1 cellular context compared by ENCODE assay signal in the genomic region with DNA sequence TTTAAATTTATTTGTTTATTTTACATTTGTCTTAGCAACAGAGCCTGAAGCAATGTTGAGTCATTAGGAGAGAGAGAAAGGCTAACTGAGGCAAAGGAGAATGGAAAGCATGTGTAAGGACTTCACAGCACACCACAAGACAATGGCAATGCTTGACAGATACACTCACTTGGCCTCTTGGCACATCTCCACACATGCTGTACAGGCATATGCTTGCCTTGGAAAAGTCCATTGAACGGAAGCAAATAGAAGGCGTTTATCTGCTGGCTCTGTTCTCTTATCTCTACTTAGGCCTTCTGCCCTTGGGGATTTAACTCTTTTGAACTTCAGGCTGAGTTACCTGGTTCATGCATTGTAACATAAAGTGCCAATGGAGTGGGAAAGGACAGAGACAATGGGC.
A peak's percentile ranks its signal among the peaks of the same experiment; 100 is the strongest.
TF ChIP-seq lines count a peak whose summit lies in the region.

No MANE protein-coding gene starts in this region.

TF ChIP-seq in K562, 482 proteins besides CTCF, POLR2A, EP300 and RAD21 (continued from another document and continues in another):
- TF ChIP-seq, protein P1, sequence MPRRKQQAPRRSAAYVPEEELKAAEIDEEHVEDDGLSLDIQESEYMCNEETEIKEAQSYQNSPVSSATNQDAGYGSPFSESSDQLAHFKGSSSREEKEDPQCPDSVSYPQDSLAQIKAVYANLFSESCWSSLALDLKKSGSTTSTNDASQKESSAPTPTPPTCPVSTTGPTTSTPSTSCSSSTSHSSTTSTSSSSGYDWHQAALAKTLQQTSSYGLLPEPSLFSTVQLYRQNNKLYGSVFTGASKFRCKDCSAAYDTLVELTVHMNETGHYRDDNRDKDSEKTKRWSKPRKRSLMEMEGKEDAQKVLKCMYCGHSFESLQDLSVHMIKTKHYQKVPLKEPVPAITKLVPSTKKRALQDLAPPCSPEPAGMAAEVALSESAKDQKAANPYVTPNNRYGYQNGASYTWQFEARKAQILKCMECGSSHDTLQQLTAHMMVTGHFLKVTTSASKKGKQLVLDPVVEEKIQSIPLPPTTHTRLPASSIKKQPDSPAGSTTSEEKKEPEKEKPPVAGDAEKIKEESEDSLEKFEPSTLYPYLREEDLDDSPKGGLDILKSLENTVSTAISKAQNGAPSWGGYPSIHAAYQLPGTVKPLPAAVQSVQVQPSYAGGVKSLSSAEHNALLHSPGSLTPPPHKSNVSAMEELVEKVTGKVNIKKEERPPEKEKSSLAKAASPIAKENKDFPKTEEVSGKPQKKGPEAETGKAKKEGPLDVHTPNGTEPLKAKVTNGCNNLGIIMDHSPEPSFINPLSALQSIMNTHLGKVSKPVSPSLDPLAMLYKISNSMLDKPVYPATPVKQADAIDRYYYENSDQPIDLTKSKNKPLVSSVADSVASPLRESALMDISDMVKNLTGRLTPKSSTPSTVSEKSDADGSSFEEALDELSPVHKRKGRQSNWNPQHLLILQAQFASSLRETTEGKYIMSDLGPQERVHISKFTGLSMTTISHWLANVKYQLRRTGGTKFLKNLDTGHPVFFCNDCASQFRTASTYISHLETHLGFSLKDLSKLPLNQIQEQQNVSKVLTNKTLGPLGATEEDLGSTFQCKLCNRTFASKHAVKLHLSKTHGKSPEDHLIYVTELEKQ (CRISPR knock-in tag; IDR thresholded peaks at IDR 0.05) = no peak
- TF ChIP-seq, protein P2, sequence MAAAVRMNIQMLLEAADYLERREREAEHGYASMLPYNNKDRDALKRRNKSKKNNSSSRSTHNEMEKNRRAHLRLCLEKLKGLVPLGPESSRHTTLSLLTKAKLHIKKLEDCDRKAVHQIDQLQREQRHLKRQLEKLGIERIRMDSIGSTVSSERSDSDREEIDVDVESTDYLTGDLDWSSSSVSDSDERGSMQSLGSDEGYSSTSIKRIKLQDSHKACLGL (CRISPR knock-in tag; IDR thresholded peaks at IDR 0.05; ENCODE audit: borderline replicate concordance, poor library complexity, severe bottlenecking) = no peak
- TF ChIP-seq, protein P3, sequence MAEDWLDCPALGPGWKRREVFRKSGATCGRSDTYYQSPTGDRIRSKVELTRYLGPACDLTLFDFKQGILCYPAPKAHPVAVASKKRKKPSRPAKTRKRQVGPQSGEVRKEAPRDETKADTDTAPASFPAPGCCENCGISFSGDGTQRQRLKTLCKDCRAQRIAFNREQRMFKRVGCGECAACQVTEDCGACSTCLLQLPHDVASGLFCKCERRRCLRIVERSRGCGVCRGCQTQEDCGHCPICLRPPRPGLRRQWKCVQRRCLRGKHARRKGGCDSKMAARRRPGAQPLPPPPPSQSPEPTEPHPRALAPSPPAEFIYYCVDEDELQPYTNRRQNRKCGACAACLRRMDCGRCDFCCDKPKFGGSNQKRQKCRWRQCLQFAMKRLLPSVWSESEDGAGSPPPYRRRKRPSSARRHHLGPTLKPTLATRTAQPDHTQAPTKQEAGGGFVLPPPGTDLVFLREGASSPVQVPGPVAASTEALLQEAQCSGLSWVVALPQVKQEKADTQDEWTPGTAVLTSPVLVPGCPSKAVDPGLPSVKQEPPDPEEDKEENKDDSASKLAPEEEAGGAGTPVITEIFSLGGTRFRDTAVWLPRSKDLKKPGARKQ (CRISPR knock-in tag; IDR thresholded peaks at IDR 0.05) = no peak
- TF ChIP-seq ZFPM2 (CRISPR knock-in tag; IDR thresholded peaks at IDR 0.05) (no peak), SMARCB1 (IDR thresholded peaks at IDR 0.05; ENCODE audit: insufficient read length, low read depth) (no peak), ZNF232 (CRISPR knock-in tag; IDR thresholded peaks at IDR 0.05) (no peak), HDAC1 (IDR thresholded peaks at IDR 0.05) (peak in 1 of 2 experiments; percentile 49; a peak in 1 of 4 replicates), ZNF644 (tag; IDR thresholded peaks at IDR 0.05; ENCODE audit: low read depth) (no peak), ESRRA (IDR thresholded peaks at IDR 0.05; ENCODE audit: borderline replicate concordance, low read depth) (peak; percentile 84; the same call in 1 of the 2 replicates), ZNF12 (CRISPR knock-in tag; IDR thresholded peaks at IDR 0.05) (no peak), ZNF324 (CRISPR knock-in tag; IDR thresholded peaks at IDR 0.05) (no peak), ZKSCAN1 (IDR thresholded peaks at IDR 0.05; ENCODE audit: low read depth, low read length) (no peak), ZNF3 (CRISPR knock-in tag; IDR thresholded peaks at IDR 0.05) (no peak), PPARD (CRISPR knock-in tag; IDR thresholded peaks at IDR 0.05) (no peak), PCBP1 (IDR thresholded peaks at IDR 0.05; ENCODE audit: low read depth, low read length, poor library complexity, severe bottlenecking) (no peak), NONO (IDR thresholded peaks at IDR 0.05; ENCODE audit: low read depth in 2 of 2, low read length in 1 of 2) (no peak), ARID1B (IDR thresholded peaks at IDR 0.05) (peak; percentile 83), ZNF584 (CRISPR knock-in tag; IDR thresholded peaks at IDR 0.05; ENCODE audit: low read depth) (no peak), RAD51 (IDR thresholded peaks at IDR 0.05; ENCODE audit: borderline replicate concordance, low read depth) (no peak)
- TF ChIP-seq, protein P4, sequence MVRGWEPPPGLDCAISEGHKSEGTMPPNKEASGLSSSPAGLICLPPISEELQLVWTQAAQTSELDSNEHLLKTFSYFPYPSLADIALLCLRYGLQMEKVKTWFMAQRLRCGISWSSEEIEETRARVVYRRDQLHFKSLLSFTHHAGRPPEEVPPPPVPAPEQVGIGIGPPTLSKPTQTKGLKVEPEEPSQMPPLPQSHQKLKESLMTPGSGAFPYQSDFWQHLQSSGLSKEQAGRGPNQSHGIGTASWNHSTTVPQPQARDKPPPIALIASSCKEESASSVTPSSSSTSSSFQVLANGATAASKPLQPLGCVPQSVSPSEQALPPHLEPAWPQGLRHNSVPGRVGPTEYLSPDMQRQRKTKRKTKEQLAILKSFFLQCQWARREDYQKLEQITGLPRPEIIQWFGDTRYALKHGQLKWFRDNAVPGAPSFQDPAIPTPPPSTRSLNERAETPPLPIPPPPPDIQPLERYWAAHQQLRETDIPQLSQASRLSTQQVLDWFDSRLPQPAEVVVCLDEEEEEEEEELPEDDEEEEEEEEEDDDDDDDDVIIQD (CRISPR knock-in tag; IDR thresholded peaks at IDR 0.05) = no peak
- TF ChIP-seq, protein P5, sequence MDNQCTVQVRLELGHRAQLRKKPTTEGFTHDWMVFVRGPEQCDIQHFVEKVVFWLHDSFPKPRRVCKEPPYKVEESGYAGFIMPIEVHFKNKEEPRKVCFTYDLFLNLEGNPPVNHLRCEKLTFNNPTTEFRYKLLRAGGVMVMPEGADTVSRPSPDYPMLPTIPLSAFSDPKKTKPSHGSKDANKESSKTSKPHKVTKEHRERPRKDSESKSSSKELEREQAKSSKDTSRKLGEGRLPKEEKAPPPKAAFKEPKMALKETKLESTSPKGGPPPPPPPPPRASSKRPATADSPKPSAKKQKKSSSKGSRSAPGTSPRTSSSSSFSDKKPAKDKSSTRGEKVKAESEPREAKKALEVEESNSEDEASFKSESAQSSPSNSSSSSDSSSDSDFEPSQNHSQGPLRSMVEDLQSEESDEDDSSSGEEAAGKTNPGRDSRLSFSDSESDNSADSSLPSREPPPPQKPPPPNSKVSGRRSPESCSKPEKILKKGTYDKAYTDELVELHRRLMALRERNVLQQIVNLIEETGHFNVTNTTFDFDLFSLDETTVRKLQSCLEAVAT (IDR thresholded peaks at IDR 0.05) = no peak
- TF ChIP-seq, protein P6, sequence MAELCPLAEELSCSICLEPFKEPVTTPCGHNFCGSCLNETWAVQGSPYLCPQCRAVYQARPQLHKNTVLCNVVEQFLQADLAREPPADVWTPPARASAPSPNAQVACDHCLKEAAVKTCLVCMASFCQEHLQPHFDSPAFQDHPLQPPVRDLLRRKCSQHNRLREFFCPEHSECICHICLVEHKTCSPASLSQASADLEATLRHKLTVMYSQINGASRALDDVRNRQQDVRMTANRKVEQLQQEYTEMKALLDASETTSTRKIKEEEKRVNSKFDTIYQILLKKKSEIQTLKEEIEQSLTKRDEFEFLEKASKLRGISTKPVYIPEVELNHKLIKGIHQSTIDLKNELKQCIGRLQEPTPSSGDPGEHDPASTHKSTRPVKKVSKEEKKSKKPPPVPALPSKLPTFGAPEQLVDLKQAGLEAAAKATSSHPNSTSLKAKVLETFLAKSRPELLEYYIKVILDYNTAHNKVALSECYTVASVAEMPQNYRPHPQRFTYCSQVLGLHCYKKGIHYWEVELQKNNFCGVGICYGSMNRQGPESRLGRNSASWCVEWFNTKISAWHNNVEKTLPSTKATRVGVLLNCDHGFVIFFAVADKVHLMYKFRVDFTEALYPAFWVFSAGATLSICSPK (IDR thresholded peaks at IDR 0.05; ENCODE audit: borderline replicate concordance) = no peak
- TF ChIP-seq, protein P7, sequence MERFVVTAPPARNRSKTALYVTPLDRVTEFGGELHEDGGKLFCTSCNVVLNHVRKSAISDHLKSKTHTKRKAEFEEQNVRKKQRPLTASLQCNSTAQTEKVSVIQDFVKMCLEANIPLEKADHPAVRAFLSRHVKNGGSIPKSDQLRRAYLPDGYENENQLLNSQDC (CRISPR knock-in tag; IDR thresholded peaks at IDR 0.05) = no peak
- TF ChIP-seq, protein P8, sequence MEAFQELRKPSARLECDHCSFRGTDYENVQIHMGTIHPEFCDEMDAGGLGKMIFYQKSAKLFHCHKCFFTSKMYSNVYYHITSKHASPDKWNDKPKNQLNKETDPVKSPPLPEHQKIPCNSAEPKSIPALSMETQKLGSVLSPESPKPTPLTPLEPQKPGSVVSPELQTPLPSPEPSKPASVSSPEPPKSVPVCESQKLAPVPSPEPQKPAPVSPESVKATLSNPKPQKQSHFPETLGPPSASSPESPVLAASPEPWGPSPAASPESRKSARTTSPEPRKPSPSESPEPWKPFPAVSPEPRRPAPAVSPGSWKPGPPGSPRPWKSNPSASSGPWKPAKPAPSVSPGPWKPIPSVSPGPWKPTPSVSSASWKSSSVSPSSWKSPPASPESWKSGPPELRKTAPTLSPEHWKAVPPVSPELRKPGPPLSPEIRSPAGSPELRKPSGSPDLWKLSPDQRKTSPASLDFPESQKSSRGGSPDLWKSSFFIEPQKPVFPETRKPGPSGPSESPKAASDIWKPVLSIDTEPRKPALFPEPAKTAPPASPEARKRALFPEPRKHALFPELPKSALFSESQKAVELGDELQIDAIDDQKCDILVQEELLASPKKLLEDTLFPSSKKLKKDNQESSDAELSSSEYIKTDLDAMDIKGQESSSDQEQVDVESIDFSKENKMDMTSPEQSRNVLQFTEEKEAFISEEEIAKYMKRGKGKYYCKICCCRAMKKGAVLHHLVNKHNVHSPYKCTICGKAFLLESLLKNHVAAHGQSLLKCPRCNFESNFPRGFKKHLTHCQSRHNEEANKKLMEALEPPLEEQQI (IDR thresholded peaks at IDR 0.05) = no peak
- TF ChIP-seq, protein P9, sequence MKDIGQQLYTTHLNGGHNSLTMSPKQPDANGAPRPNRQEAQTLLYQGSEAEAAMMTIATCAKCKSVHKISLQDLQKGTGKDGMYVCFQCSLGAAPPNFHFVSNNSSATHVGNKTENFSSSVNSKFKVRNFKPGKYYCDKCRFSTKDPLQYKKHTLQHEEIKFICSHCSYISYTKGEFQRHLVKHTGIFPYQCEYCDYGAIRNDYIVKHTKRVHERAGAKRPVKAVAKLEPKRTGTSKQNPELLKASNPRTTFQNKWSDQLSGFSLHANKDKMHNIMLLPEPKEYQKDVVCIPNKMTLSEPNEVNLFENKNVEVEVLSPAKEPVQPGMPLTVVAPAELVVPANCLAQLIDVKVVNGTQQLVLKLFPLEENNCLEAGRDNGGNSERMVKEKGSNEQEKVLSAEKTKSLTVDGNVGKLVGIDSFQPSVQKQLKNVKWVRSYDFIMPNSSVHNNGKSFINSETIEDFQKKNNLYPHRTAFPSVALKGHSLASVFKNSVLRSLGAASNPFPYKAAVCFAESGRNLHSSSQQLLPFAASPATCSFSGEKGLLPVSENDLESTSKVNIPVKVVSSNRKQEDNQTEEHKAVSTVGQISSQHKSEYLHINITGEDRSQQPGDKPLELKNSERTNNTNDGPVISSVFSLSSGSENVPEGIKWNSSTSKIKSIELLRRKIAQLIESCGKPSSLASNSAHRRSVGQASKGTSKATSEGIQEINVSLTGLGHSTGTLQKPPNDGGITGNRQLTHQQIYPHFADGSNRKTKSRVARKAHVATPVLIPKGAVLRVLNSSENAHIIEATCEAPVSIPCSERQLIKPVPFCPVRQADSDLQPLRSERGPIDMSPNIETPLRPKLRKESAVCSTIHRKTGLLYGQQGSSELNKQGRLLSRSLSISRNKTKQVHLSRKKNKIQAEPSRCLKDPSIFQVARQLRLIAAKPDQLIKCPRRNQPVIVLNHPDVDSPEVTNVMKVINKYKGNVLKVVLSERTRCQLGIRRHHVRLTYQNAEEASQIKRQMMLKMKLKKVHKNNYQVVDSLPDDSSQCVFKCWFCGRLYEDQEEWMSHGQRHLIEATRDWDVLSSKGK (CRISPR knock-in tag; IDR thresholded peaks at IDR 0.05) = no peak
